Comparison of ENCODE assay signal across 19 cellular contexts in genomic region chr1:160307455-160307854, GRCh38. TPM values are rescaled to one million over a fixed set of nuclear protein-coding genes. Genes with fewer than 3 reads are reported as not detected.
DNase-seq lines count a peak whose midpoint lies in the region; ATAC-seq and TF ChIP-seq lines count a peak whose summit lies in the region.
"Had no signal": no experiment of that assay in that cellular context is flagged by ENCODE, and none has a peak within 500 bp of the region (broad histone marks: within the 10 kb centered on the region; RNA-seq: fewer than 3 reads in every experiment).

No MANE protein-coding gene starts in this region.

- 75% methylated on average over 4 of the region's 4 CpGs for WGBS in right cardiac atrium
- 51% methylated on average over 2 of the region's 4 CpGs for WGBS in right lobe of liver (ENCODE audit: insufficient coverage, low coverage, low lambda C conversion rate, missing lambda C conversion rate)

- peaks cover 33% of the 10 kb centered on the region for H3K4me1 Mint-ChIP-seq in WTC11

- H4K20me1 ChIP-seq in osteoblast (ENCODE audit: insufficient read depth, low read length), result peaks cover 21% of the 10 kb centered on the region

- intact Hi-C loops in right cardiac atrium (cut with DNase I) (no loop called here), right lobe of liver (cut with DNase I) (no loop called here)

- CTCF ChIA-PET in WTC11 (lab: Charles Lee), result interaction anchor here (0.6 to 4.2 kb wide), 8 partner anchors 16 to 222 kb away, joined by 3 to 49 read pairs (median 5); no protein-coding TSS in a partner anchor

- no peaks in the 10 kb centered on the region for H3K27me3 Mint-ChIP-seq in WTC11 (ENCODE audit: low read depth)
- H3K27me3 Mint-ChIP-seq: activated CD4-positive, alpha-beta memory T cell treated with anti-CD3 and anti-CD28 coated beads for 36 hours had no signal

- peaks cover 87% of the 10 kb centered on the region for H3K36me3 ChIP-seq in HUES48 (ENCODE audit: control insufficient read depth, insufficient read depth, low read length)
- peaks cover 90% of the 10 kb centered on the region for H3K36me3 ChIP-seq in osteoblast (ENCODE audit: insufficient read depth, low read length)
- H3K36me3 ChIP-seq in right lobe of liver, result peaks cover 28 to 100% (median 59%) of the 10 kb centered on the region in 4 donors

- peak overlapping the region; percentile 54 for H3K27ac ChIP-seq in HUES48 (ENCODE audit: low read depth, low read length)
- H3K27ac ChIP-seq in right cardiac atrium (ENCODE audit: low read length), result peak overlapping the region; percentile 42
- peak overlapping the region; percentile 39 for H3K27ac ChIP-seq in osteoblast (ENCODE audit: low read depth, low read length)
- H3K27ac ChIP-seq in right lobe of liver, result no peak overlapping the region
- H3K27ac ChIP-seq: foreskin keratinocyte, tibial artery had no signal

- no peak overlapping the region for H2AFZ ChIP-seq in osteoblast (ENCODE audit: low read length)

- peaks cover 67% of the 10 kb centered on the region for H3K36me3 Mint-ChIP-seq in WTC11

- no peak for TF ChIP-seq POLR2A in right lobe of liver (IDR thresholded peaks at IDR 0.05)

- peak overlapping the region; percentile 35 for H3K4me3 Mint-ChIP-seq in WTC11
- H3K4me3 Mint-ChIP-seq: activated CD4-positive, alpha-beta memory T cell treated with anti-CD3 and anti-CD28 coated beads for 36 hours had no signal

- H3K9me3 ChIP-seq in HUES48 (ENCODE audit: control insufficient read depth, insufficient read depth, low read length) (no peaks in the 10 kb centered on the region), right cardiac atrium (ENCODE audit: control insufficient read depth, low read length) (no peaks in the 10 kb centered on the region), osteoblast (ENCODE audit: low read depth, low read length) (no peaks in the 10 kb centered on the region), right lobe of liver (no peaks in the 10 kb centered on the region)
- H3K9me3 ChIP-seq: BE2C, tibial artery had no signal

- peaks cover 42% of the 10 kb centered on the region for H3K79me2 ChIP-seq in osteoblast (ENCODE audit: insufficient read depth, low read length)

- no peak for TF ChIP-seq CTCF in WTC11 (IDR thresholded peaks at IDR 0.05)
- no peak for TF ChIP-seq CTCF in osteoblast (IDR thresholded peaks at IDR 0.05; ENCODE audit: extremely low read depth, low read depth, low read length)
- TF ChIP-seq CTCF in right lobe of liver (IDR thresholded peaks at IDR 0.05), result no peak

- peak overlapping the region; percentile 74; the same call in 1 of the 2 replicates for H3K27ac Mint-ChIP-seq in WTC11
- H3K27ac Mint-ChIP-seq: activated CD4-positive, alpha-beta memory T cell treated with anti-CD3 and anti-CD28 coated beads for 36 hours had no signal

- ATAC-seq in WTC11 (peak; percentile 100), right cardiac atrium (peak; percentile 58 to 78), HG03139 (IDR thresholded peaks at IDR 0.05; ENCODE audit: unreplicated experiment) (no peak), GM21723 (IDR thresholded peaks at IDR 0.05; ENCODE audit: unreplicated experiment) (no peak), right lobe of liver (no peak)
- ATAC-seq: foreskin keratinocyte had no signal

- peak; percentile 67 for DNase-seq in WTC11 (ENCODE audit: low spot score)
- peak in 1 of 3 donors; percentile 55 for DNase-seq in right cardiac atrium
- no peak for DNase-seq in osteoblast (ENCODE audit: insufficient read length, low spot score, missing footprints)
- DNase-seq in right lobe of liver, result no peak
- DNase-seq in NCI-H526 treated with DMSO at 0.1 percent for 48 hours (lab: John Stamatoyannopoulos, UW), result no peak
- DNase-seq: activated CD4-positive, alpha-beta memory T cell treated with anti-CD3 and anti-CD28 coated beads for 36 hours; activated T-cell treated with anti-CD3 and anti-CD28 coated beads, Interleukin-2, amount 50 U/mL, for 48 hours; BE2C; central memory CD4-positive, alpha-beta T cell; foreskin keratinocyte; GOT3; islet precursor cell; NCI-H146; NCI-H526; stimulated activated CD4-positive, alpha-beta T cell treated with anti-CD3 and anti-CD28 coated beads, Interleukin-4, amount 100 ng/mL, for 24 hours; tibial artery had no signal

- POLR2A ChIA-PET in WTC11 (lab: Charles Lee), result interaction anchor here (0.6 to 2.3 kb wide), 5 partner anchors 16 to 68 kb away, joined by 3 to 7 read pairs (median 4); partner anchors contain the start of genes DCAF8 and PEX19

- H3K27me3 ChIP-seq in HUES48 (ENCODE audit: control insufficient read depth, insufficient read depth, low read length) (no peaks in the 10 kb centered on the region), right cardiac atrium (ENCODE audit: control insufficient read depth, insufficient read depth) (no peaks in the 10 kb centered on the region), osteoblast (ENCODE audit: insufficient read depth, low read length) (no peaks in the 10 kb centered on the region), right lobe of liver (no peaks in the 10 kb centered on the region)
- H3K27me3 ChIP-seq: BE2C, foreskin keratinocyte, tibial artery had no signal

- H3K9me3 Mint-ChIP-seq in WTC11, result no peaks in the 10 kb centered on the region
- H3K9me3 Mint-ChIP-seq: activated CD4-positive, alpha-beta memory T cell treated with anti-CD3 and anti-CD28 coated beads for 36 hours had no signal

- peaks cover 29% of the 10 kb centered on the region for H3K4me1 ChIP-seq in HUES48 (ENCODE audit: control insufficient read depth, insufficient read depth, low read length)
- peaks cover 2% of the 10 kb centered on the region for H3K4me1 ChIP-seq in right cardiac atrium (ENCODE audit: control insufficient read depth, insufficient read depth, low read length)
- peaks cover 19% of the 10 kb centered on the region for H3K4me1 ChIP-seq in osteoblast (ENCODE audit: insufficient read depth, low read length)
- H3K4me1 ChIP-seq in right lobe of liver, result no peaks in the 10 kb centered on the region
- H3K4me1 ChIP-seq: BE2C, foreskin keratinocyte, tibial artery had no signal

- H3K4me3 ChIP-seq in HUES48 (ENCODE audit: low read depth, low read length), result 0 out of 2 replicates have a peak overlapping the region, but pooled peaks have one; percentile 20
- H3K4me3 ChIP-seq in right cardiac atrium (ENCODE audit: low read length), result no peak overlapping the region
- no peak overlapping the region for H3K4me3 ChIP-seq in osteoblast (ENCODE audit: insufficient read depth, low read length)
- no peak overlapping the region for H3K4me3 ChIP-seq in right lobe of liver
- H3K4me3 ChIP-seq: tibial artery had no signal

- H3K9ac ChIP-seq in HUES48 (ENCODE audit: low read depth, low read length), result no peak overlapping the region

- no peak overlapping the region for H3K4me2 ChIP-seq in osteoblast (ENCODE audit: insufficient read depth, low read length)

TF ChIP-seq in WTC11, 78 proteins besides CTCF, POLR2A, EP300 and RAD21 (continues in another document):
- TF ChIP-seq MAX (CRISPR knock-in tag; IDR thresholded peaks at IDR 0.05) (0 out of 2 replicates have a peak, but pooled peaks have one; percentile 20), IRF2 (CRISPR knock-in tag; IDR thresholded peaks at IDR 0.05; ENCODE audit: borderline replicate concordance, low read depth) (no peak), ATF6 (CRISPR knock-in tag; IDR thresholded peaks at IDR 0.05) (no peak)

RNA-seq across cellular contexts. Expression of gene PEX19, which starts 22.5 kb away (rescaled TPM):
- total RNA-seq in WTC11 (2021), result 80.6 to 85.5 TPM (median 85.2 TPM) in 3 replicates
- 100 to 1,000 TPM in 2 of 4 donors, 10 to 100 TPM in 2; 97.4 to 113 (median 105) TPM for total RNA-seq in right cardiac atrium
- 42.5 TPM for polyA plus RNA-seq in right cardiac atrium
- 38.0 and 43.3 TPM in 2 replicates for total RNA-seq in osteoblast
- total RNA-seq in right lobe of liver, result 10 to 100 TPM; 55.8 to 96.2 (median 84.1) TPM

RNA-seq across cellular contexts. Expression of gene COPA, which starts 35.6 kb away (rescaled TPM):
- total RNA-seq in WTC11 (2021) (115 to 126 TPM (median 119 TPM) in 3 replicates), right cardiac atrium (100 to 1,000 TPM; 115 to 140 (median 121) TPM), osteoblast (282 and 335 TPM in 2 replicates), right lobe of liver (100 to 1,000 TPM in 4 of 6 experiments, 10 to 100 TPM in 2; 75.5 to 109 (median 103) TPM)
- 69.1 TPM for polyA plus RNA-seq in right cardiac atrium

RNA-seq across cellular contexts. Expression of gene NCSTN, which starts 35.7 kb away (rescaled TPM):
- total RNA-seq in WTC11 (2021) (58.2 to 72.7 TPM (median 71.9 TPM) in 3 replicates), right cardiac atrium (10 to 100 TPM; 67.1 to 84.3 (median 70.3) TPM), osteoblast (147 and 165 TPM in 2 replicates), right lobe of liver (10 to 100 TPM; 31.1 to 45.7 (median 39.0) TPM)
- polyA plus RNA-seq in right cardiac atrium, result 60.7 TPM

RNA-seq across cellular contexts. Expression of gene DCAF8, which starts 45.1 kb away (rescaled TPM):
- total RNA-seq in WTC11 (2021) (121 to 143 TPM (median 128 TPM) in 3 replicates), right cardiac atrium (100 to 1,000 TPM; 113 to 152 (median 122) TPM), osteoblast (107 and 112 TPM in 2 replicates), right lobe of liver (100 to 1,000 TPM in 4 of 6 experiments, 10 to 100 TPM in 2; 80.2 to 137 (median 110) TPM)
- 97.8 TPM for polyA plus RNA-seq in right cardiac atrium

RNA-seq across cellular contexts. Expression of gene NHLH1, which starts 59.4 kb away (rescaled TPM):
- total RNA-seq in WTC11 (2021), result 0.69 to 0.70 TPM (median 0.69 TPM) in 3 replicates
- under 1 TPM in 1 of 4 donors, not detected in 3; 0.09 TPM for total RNA-seq in right cardiac atrium
- 0.05 TPM for polyA plus RNA-seq in right cardiac atrium
- total RNA-seq in osteoblast, result under 0.01 TPM in 1 of 2 replicates, not detected in the other
- under 1 TPM in 2 of 6 experiments, not detected in 4; 0.07 to 0.12 TPM for total RNA-seq in right lobe of liver

Comparison
In these comparisons a context has a peak if more than half of its experiments do, and no peak if none do; other contexts are left out.
1. H3K27ac ChIP-seq: peak in HUES48 (single experiment), right cardiac atrium (single experiment) and osteoblast (single experiment); none in right lobe of liver (0 of 3).
2. ATAC-seq: peak in WTC11 (single experiment) and right cardiac atrium (2 of 2); none in HG03139 (single experiment), GM21723 (single experiment) and right lobe of liver (0 of 4).